In the genomic region with DNA sequence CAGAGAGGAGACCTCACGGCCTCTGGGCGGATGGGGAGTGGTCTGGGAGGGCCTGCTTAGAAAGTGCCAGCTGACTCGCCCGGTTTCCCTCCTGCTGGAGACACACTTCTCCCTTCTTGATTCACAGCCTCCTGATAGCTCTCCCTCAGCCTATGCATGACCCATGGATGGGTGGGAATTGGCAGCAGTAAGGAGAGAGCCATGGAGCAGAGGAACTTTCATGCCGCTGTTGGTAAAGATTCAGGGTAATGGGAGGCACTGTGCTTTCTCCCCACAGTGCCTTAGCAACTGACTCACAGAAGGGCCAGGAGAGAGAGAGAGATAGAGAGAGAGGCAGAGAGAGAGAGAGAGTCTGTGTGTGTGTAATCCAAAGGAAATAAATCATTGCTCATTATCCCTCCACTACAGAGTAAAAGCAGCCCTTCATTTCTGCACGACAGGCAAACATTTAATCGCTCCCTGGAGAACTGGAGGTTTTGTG, we compare ENCODE assay signal across 14 cellular contexts.
A peak's percentile ranks its signal among the peaks of the same experiment; 100 is the strongest.
DNase-seq lines count a peak whose midpoint lies in the region; TF ChIP-seq lines count a peak whose summit lies in the region.
"Had no signal": no experiment of that assay in that cellular context is flagged by ENCODE, and none has a peak within 500 bp of the region (broad histone marks: within the 10 kb centered on the region; RNA-seq: fewer than 3 reads in every experiment).

No MANE protein-coding gene starts in this region.

- intact Hi-C loops in spleen (cut with DNase I; ENCODE audit: low total_unique reads): loop anchor here (10.0 kb wide), 2 partner anchors 80 to 320 kb away; partner anchors contain the start of gene SEMA5B
- intact Hi-C loops in activated T-helper 1 cell treated with anti-CD3 and anti-CD28 coated beads, Interleukin-12 subunit alpha, Interleukin-12 subunit beta, Interleukin-2, Interleukin-4 antibody, amounts not matched to agents 30 ng/mL and 10 ng/mL and 1 ng/mL, durations not matched to agents 14 hours and 24 hours and 36 hours (cut with micrococcal nuclease): no loop called here

- no peaks in the 10 kb centered on the region for H3K9me3 Mint-ChIP-seq in activated T-helper 1 cell treated with anti-CD3 and anti-CD28 coated beads, Interleukin-12 subunit alpha, Interleukin-12 subunit beta, Interleukin-2, Interleukin-4 antibody, amounts not matched to agents 30 ng/mL and 10 ng/mL and 1 ng/mL, durations not matched to agents 14 hours and 24 hours and 36 hours
- H3K9me3 Mint-ChIP-seq: T-helper 1 cell treated with Interleukin-12 subunit alpha and Interleukin-12 subunit beta and Interleukin-4 antibody, amounts not matched to agents 30 μg/mL and 1 μg/mL, for 36 hours had no signal

- H3K79me2 ChIP-seq in OCI-LY3 (ENCODE audit: low read length): no peaks in the 10 kb centered on the region

- H4K20me1 ChIP-seq in OCI-LY3 (ENCODE audit: insufficient read depth, low read length): no peaks in the 10 kb centered on the region

- H3K36me3 ChIP-seq in OCI-LY3 (replicated peaks; ENCODE audit: low read depth, low read length): peaks cover 1% of the 10 kb centered on the region
- H3K36me3 ChIP-seq in spleen: no peaks in the 10 kb centered on the region
- H3K36me3 ChIP-seq: colonic mucosa had no signal

- TF ChIP-seq POLR2A in spleen (IDR thresholded peaks at IDR 0.05): no peak

- H3K9me3 ChIP-seq in OCI-LY3 (ENCODE audit: insufficient read depth, low read length): no peaks in the 10 kb centered on the region
- no peaks in the 10 kb centered on the region for H3K9me3 ChIP-seq in spleen
- H3K9me3 ChIP-seq: colonic mucosa had no signal

- H3K9ac ChIP-seq in OCI-LY3 (ENCODE audit: low read length): peak overlapping the region; percentile 55; the same call in 1 of the 2 replicates

- TF ChIP-seq CTCF in OCI-LY3 (IDR thresholded peaks at IDR 0.05; ENCODE audit: low read depth, low read length) (no peak), fibroblast of mammary gland (conservative IDR thresholded peaks at IDR 0.05; ENCODE audit: control insufficient read depth, insufficient read depth, low read depth, low read length) (no peak), spleen (IDR thresholded peaks at IDR 0.05 in 8 of 11, conservative IDR thresholded peaks at IDR 0.05 in 3 of 11) (no peak), coronary artery (IDR thresholded peaks at IDR 0.05) (no peak)

- DNase-seq in NCI-H2171 treated with DMSO at 0.1 percent for 48 hours (lab: John Stamatoyannopoulos, UW): peak; percentile 11
- no peak for DNase-seq in NCI-H2171 (lab: John Stamatoyannopoulos, UW)
- DNase-seq in fibroblast of mammary gland (ENCODE audit: low read depth): peak; percentile 83
- peak; percentile 61 for DNase-seq in spleen
- no peak for DNase-seq in islet precursor cell
- no peak for DNase-seq in coronary artery (ENCODE audit: low spot score)
- no peak for DNase-seq in activated T-helper 1 cell treated with anti-CD3 and anti-CD28 coated beads, Interleukin-12 subunit alpha, Interleukin-12 subunit beta, Interleukin-2, Interleukin-4 antibody, amounts not matched to agents 30 ng/mL and 10 ng/mL and 1 ng/mL, durations not matched to agents 14 hours and 24 hours and 36 hours (ENCODE audit: low spot score)
- DNase-seq: activated CD4-positive, alpha-beta T cell treated with anti-CD3 and anti-CD28 coated beads for 4 hours; colonic mucosa; H7; MM.1S; occipital lobe had no signal

- WGBS in spleen, 5 donors: 77 to 87% (median 83%) methylated on average over 7 of the region's 7 CpGs

- no peak overlapping the region for H3K4me3 Mint-ChIP-seq in activated T-helper 1 cell treated with anti-CD3 and anti-CD28 coated beads, Interleukin-12 subunit alpha, Interleukin-12 subunit beta, Interleukin-2, Interleukin-4 antibody, amounts not matched to agents 30 ng/mL and 10 ng/mL and 1 ng/mL, durations not matched to agents 14 hours and 24 hours and 36 hours
- H3K4me3 Mint-ChIP-seq: T-helper 1 cell treated with Interleukin-12 subunit alpha and Interleukin-12 subunit beta and Interleukin-4 antibody, amounts not matched to agents 30 μg/mL and 1 μg/mL, for 36 hours had no signal

- H3K4me2 ChIP-seq in OCI-LY3 (ENCODE audit: low read length): peak overlapping the region; percentile 92

- no peak overlapping the region for H2AFZ ChIP-seq in OCI-LY3 (ENCODE audit: low read depth, low read length)

- H3K4me3 ChIP-seq in OCI-LY3 (ENCODE audit: low read length) (peak overlapping the region; percentile 13; the same call in 1 of the 2 replicates), fibroblast of mammary gland (ENCODE audit: control insufficient read depth, low read depth, low read length) (no peak overlapping the region), spleen (no peak overlapping the region), coronary artery (no peak overlapping the region)
- H3K4me3 ChIP-seq: colonic mucosa had no signal

- H3K27ac Mint-ChIP-seq in activated T-helper 1 cell treated with anti-CD3 and anti-CD28 coated beads, Interleukin-12 subunit alpha, Interleukin-12 subunit beta, Interleukin-2, Interleukin-4 antibody, amounts not matched to agents 30 ng/mL and 10 ng/mL and 1 ng/mL, durations not matched to agents 14 hours and 24 hours and 36 hours: no peak overlapping the region
- H3K27ac Mint-ChIP-seq: T-helper 1 cell treated with Interleukin-12 subunit alpha and Interleukin-12 subunit beta and Interleukin-4 antibody, amounts not matched to agents 30 μg/mL and 1 μg/mL, for 36 hours had no signal

- H3K36me3 Mint-ChIP-seq in activated T-helper 1 cell treated with anti-CD3 and anti-CD28 coated beads, Interleukin-12 subunit alpha, Interleukin-12 subunit beta, Interleukin-2, Interleukin-4 antibody, amounts not matched to agents 30 ng/mL and 10 ng/mL and 1 ng/mL, durations not matched to agents 14 hours and 24 hours and 36 hours (ENCODE audit: low read depth): no peaks in the 10 kb centered on the region

- peaks cover 20% of the 10 kb centered on the region for H3K27me3 Mint-ChIP-seq in activated T-helper 1 cell treated with anti-CD3 and anti-CD28 coated beads, Interleukin-12 subunit alpha, Interleukin-12 subunit beta, Interleukin-2, Interleukin-4 antibody, amounts not matched to agents 30 ng/mL and 10 ng/mL and 1 ng/mL, durations not matched to agents 14 hours and 24 hours and 36 hours (ENCODE audit: insufficient read depth)

- H3K27me3 ChIP-seq in OCI-LY3 (ENCODE audit: low read depth, low read length) (no peaks in the 10 kb centered on the region), spleen (replicated peaks in 1 of 7) (peaks cover 0 to 10% (median 0%) of the 10 kb centered on the region in 7 donors)
- H3K27me3 ChIP-seq: colonic mucosa had no signal

- H3K4me1 ChIP-seq in OCI-LY3 (ENCODE audit: low read length): peaks cover 74% of the 10 kb centered on the region
- peaks cover 0 to 42% (median 13%) of the 10 kb centered on the region in 6 donors for H3K4me1 ChIP-seq in spleen
- H3K4me1 ChIP-seq: colonic mucosa had no signal

- H3K4me1 Mint-ChIP-seq in activated T-helper 1 cell treated with anti-CD3 and anti-CD28 coated beads, Interleukin-12 subunit alpha, Interleukin-12 subunit beta, Interleukin-2, Interleukin-4 antibody, amounts not matched to agents 30 ng/mL and 10 ng/mL and 1 ng/mL, durations not matched to agents 14 hours and 24 hours and 36 hours (ENCODE audit: low read depth): no peaks in the 10 kb centered on the region

- H3K27ac ChIP-seq in OCI-LY3 (ENCODE audit: low read length) (peak overlapping the region; percentile 90), spleen (no peak overlapping the region), coronary artery (peak overlapping the region in 1 of 2 donors; percentile 69)
- H3K27ac ChIP-seq: colonic mucosa had no signal

Comparison
In these comparisons a context has a peak if more than half of its experiments do, and no peak if none do; other contexts are left out.
1. DNase-seq: peak in NCI-H2171 treated with DMSO at 0.1 percent for 48 hours (single experiment), fibroblast of mammary gland (single experiment) and spleen (single experiment); none in NCI-H2171 (single experiment), islet precursor cell (single experiment), coronary artery (single experiment) and activated T-helper 1 cell treated with anti-CD3 and anti-CD28 coated beads, Interleukin-12 subunit alpha, Interleukin-12 subunit beta, Interleukin-2, Interleukin-4 antibody, amounts not matched to agents 30 ng/mL and 10 ng/mL and 1 ng/mL, durations not matched to agents 14 hours and 24 hours and 36 hours (single experiment).